10 cellular contexts compared by ENCODE assay signal in genomic region chr2:181258761-181259160, GRCh38.
DNase-seq lines count a peak whose midpoint lies in the region; ATAC-seq, FAIRE-seq and TF ChIP-seq lines count a peak whose summit lies in the region.
"Had no signal": no experiment of that assay in that cellular context is flagged by ENCODE, and none has a peak within 500 bp of the region (broad histone marks: within the 10 kb centered on the region; RNA-seq: fewer than 3 reads in every experiment).

No MANE protein-coding gene starts in this region.

- ATAC-seq in GM21529 (IDR thresholded peaks at IDR 0.05; ENCODE audit: unreplicated experiment), result no peak
- ATAC-seq in HG03460 (IDR thresholded peaks at IDR 0.05; ENCODE audit: unreplicated experiment), result no peak

- FAIRE-seq in D721Med (lab: Jason Lieb, UNC), result peak; percentile 75
- FAIRE-seq: small intestine had no signal

- H3K4me3 ChIP-seq in cardiac fibroblast (replicated peaks in 1 of 2; ENCODE audit: low read depth in 2 of 2, low read length in 2 of 2), result no peak overlapping the region

- DNase-seq in D721Med (ENCODE audit: insufficient read length, low spot score), result no peak
- DNase-seq in LHCN-M2 (ENCODE audit: low read depth), result peak; percentile 74
- peak; percentile 50 to 86 for DNase-seq in cardiac fibroblast (ENCODE audit: low read depth in 2 of 2)
- DNase-seq in kidney tubule cell (ENCODE audit: low spot score), result peak; percentile 82
- no peak for DNase-seq in midbrain (lab: John Stamatoyannopoulos, UW)
- no peak for DNase-seq in D341Med (ENCODE audit: low spot score)
- DNase-seq: activated B cell treated with CpG ODN at 0.5 μM for 24 hours, small intestine had no signal

- no peak for TF ChIP-seq CTCF in D721Med (IDR thresholded peaks at IDR 0.05; ENCODE audit: insufficient read depth, missing control alignments)
- TF ChIP-seq CTCF in cardiac fibroblast (IDR thresholded peaks at IDR 0.05; ENCODE audit: low read depth, low read length), result no peak

Comparison
In these comparisons a context has a peak if more than half of its experiments do, and no peak if none do; other contexts are left out.
1. DNase-seq: peak in LHCN-M2 (single experiment), cardiac fibroblast (2 of 2) and kidney tubule cell (single experiment); none in D721Med (single experiment), midbrain (single experiment) and D341Med (single experiment).